1 cellular context compared by ENCODE assay signal in the genomic region with DNA sequence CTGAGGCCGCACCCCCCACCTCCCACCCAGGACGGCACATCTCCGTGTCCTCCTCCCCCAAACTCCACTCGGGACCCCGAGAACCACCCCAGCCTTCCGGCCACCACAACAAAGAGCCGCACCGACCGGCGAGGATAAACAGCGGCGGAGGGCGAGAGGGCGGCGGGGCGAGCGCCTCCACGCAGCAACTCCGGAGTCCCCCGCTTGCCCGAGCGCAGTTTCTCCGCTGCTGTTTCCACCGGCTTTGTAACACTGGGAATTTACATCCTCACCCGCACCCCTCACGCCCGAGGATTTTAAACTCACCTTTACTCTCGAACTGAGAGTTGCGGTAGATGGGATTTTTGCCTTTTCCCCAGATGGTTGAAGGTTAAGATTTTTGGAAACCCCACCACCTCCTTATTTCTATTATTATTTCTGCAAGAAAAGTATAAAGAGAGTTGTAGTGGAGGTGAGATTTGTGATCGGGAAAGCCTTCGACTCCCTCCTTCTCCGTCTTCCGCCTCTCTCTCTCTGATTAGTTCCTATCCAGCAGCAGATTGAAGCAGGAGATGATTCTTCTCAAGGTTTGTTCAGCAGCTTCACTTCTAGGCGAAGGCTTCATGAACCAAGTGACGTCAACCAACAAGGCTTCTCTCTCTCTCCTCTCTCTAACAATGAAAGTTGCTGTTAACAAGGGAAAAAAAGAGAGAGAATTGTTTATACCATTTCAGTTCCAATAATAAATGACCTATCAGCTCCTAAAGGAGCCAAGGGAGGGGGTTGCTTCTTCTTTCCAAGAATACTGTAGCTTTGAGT.
TF ChIP-seq lines count a peak whose summit lies in the region.

A gene with protein sequence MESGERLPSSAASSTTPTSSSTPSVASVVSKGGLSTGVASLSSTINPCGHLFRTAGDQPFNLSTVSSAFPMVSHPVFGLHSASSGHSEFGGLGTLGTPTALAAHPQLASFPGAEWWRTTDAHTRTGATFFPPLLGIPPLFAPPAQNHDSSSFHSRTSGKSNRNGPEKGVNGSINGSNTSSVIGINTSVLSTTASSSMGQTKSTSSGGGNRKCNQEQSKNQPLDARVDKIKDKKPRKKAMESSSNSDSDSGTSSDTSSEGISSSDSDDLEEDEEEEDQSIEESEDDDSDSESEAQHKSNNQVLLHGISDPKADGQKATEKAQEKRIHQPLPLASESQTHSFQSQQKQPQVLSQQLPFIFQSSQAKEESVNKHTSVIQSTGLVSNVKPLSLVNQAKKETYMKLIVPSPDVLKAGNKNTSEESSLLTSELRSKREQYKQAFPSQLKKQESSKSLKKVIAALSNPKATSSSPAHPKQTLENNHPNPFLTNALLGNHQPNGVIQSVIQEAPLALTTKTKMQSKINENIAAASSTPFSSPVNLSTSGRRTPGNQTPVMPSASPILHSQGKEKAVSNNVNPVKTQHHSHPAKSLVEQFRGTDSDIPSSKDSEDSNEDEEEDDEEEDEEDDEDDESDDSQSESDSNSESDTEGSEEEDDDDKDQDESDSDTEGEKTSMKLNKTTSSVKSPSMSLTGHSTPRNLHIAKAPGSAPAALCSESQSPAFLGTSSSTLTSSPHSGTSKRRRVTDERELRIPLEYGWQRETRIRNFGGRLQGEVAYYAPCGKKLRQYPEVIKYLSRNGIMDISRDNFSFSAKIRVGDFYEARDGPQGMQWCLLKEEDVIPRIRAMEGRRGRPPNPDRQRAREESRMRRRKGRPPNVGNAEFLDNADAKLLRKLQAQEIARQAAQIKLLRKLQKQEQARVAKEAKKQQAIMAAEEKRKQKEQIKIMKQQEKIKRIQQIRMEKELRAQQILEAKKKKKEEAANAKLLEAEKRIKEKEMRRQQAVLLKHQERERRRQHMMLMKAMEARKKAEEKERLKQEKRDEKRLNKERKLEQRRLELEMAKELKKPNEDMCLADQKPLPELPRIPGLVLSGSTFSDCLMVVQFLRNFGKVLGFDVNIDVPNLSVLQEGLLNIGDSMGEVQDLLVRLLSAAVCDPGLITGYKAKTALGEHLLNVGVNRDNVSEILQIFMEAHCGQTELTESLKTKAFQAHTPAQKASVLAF (N-terminal part only) (minus strand): TSS at position 613 of the 798 bp plus-strand sequence. CDS start 137,829 bp downstream, outside the sequence.

TF ChIP-seq in HepG2, 621 proteins besides CTCF, POLR2A, EP300 and RAD21 (continued from another document and continues in another):
- TF ChIP-seq SKIL (CRISPR knock-in tag; IDR thresholded peaks at IDR 0.05; ENCODE audit: borderline replicate concordance) = no peak
- TF ChIP-seq, protein P1, sequence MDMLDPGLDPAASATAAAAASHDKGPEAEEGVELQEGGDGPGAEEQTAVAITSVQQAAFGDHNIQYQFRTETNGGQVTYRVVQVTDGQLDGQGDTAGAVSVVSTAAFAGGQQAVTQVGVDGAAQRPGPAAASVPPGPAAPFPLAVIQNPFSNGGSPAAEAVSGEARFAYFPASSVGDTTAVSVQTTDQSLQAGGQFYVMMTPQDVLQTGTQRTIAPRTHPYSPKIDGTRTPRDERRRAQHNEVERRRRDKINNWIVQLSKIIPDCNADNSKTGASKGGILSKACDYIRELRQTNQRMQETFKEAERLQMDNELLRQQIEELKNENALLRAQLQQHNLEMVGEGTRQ (IDR thresholded peaks at IDR 0.05; ENCODE audit: low read depth, low read length) = no peak
- TF ChIP-seq, protein P1 (CRISPR knock-in tag; IDR thresholded peaks at IDR 0.05; ENCODE audit: borderline replicate concordance) = no peak
- TF ChIP-seq NR2F6 (IDR thresholded peaks at IDR 0.05) = peak; percentile 9; the same call in 1 of the 2 replicates
- TF ChIP-seq NR2F6 (CRISPR knock-in tag; IDR thresholded peaks at IDR 0.05) = no peak
- TF ChIP-seq ATF1 (CRISPR knock-in tag; IDR thresholded peaks at IDR 0.05) = 0 out of 2 replicates have a peak, but pooled peaks have one; percentile 27
- TF ChIP-seq, protein P2, sequence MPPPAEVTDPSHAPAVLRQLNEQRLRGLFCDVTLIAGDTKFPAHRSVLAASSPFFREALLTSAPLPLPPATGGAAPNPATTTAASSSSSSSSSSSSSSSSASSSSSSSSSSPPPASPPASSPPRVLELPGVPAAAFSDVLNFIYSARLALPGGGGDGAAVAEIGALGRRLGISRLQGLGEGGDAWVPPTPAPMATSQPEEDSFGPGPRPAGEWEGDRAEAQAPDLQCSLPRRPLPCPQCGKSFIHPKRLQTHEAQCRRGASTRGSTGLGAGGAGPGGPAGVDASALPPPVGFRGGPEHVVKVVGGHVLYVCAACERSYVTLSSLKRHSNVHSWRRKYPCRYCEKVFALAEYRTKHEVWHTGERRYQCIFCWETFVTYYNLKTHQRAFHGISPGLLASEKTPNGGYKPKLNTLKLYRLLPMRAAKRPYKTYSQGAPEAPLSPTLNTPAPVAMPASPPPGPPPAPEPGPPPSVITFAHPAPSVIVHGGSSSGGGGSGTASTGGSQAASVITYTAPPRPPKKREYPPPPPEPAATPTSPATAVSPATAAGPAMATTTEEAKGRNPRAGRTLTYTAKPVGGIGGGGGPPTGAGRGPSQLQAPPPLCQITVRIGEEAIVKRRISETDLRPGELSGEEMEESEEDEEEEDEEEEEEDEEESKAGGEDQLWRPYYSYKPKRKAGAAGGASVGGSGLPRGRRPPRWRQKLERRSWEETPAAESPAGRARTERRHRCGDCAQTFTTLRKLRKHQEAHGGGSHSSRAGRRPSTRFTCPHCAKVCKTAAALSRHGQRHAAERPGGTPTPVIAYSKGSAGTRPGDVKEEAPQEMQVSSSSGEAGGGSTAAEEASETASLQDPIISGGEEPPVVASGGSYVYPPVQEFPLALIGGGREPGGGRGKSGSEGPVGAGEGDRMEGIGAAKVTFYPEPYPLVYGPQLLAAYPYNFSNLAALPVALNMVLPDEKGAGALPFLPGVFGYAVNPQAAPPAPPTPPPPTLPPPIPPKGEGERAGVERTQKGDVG (CRISPR knock-in tag; IDR thresholded peaks at IDR 0.05; ENCODE audit: borderline replicate concordance) = 0 out of 2 replicates have a peak, but pooled peaks have one; percentile 13
- TF ChIP-seq ZBTB38 (CRISPR knock-in tag; IDR thresholded peaks at IDR 0.05) = no peak
- TF ChIP-seq, protein P3, sequence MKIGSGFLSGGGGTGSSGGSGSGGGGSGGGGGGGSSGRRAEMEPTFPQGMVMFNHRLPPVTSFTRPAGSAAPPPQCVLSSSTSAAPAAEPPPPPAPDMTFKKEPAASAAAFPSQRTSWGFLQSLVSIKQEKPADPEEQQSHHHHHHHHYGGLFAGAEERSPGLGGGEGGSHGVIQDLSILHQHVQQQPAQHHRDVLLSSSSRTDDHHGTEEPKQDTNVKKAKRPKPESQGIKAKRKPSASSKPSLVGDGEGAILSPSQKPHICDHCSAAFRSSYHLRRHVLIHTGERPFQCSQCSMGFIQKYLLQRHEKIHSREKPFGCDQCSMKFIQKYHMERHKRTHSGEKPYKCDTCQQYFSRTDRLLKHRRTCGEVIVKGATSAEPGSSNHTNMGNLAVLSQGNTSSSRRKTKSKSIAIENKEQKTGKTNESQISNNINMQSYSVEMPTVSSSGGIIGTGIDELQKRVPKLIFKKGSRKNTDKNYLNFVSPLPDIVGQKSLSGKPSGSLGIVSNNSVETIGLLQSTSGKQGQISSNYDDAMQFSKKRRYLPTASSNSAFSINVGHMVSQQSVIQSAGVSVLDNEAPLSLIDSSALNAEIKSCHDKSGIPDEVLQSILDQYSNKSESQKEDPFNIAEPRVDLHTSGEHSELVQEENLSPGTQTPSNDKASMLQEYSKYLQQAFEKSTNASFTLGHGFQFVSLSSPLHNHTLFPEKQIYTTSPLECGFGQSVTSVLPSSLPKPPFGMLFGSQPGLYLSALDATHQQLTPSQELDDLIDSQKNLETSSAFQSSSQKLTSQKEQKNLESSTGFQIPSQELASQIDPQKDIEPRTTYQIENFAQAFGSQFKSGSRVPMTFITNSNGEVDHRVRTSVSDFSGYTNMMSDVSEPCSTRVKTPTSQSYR (CRISPR knock-in tag; IDR thresholded peaks at IDR 0.05; ENCODE audit: borderline replicate concordance) = no peak
- TF ChIP-seq PAWR (CRISPR knock-in tag; IDR thresholded peaks at IDR 0.05; ENCODE audit: borderline replicate concordance) = peak; percentile 89
- no peak for TF ChIP-seq ZNF781 (CRISPR knock-in tag; IDR thresholded peaks at IDR 0.05; ENCODE audit: borderline replicate concordance, not compliant biosample characterization)
- no peak for TF ChIP-seq ZBTB7A (CRISPR knock-in tag; IDR thresholded peaks at IDR 0.05)
- TF ChIP-seq TCF7 (IDR thresholded peaks at IDR 0.05; ENCODE audit: low read depth) = peak; percentile 67; the same call in 1 of the 2 replicates
- no peak; the same call in 1 of the 2 replicates for TF ChIP-seq ZNF556 (CRISPR knock-in tag; IDR thresholded peaks at IDR 0.05; ENCODE audit: borderline replicate concordance)
- peak; percentile 8 for TF ChIP-seq XRCC5 (optimal IDR thresholded peaks at IDR 0.05; ENCODE audit: low read length)
- 0 out of 2 replicates have a peak, but pooled peaks have one; percentile 6 for TF ChIP-seq MAZ (IDR thresholded peaks at IDR 0.05; ENCODE audit: borderline replicate concordance, low read depth, low read length)
- TF ChIP-seq MAZ (CRISPR knock-in tag; IDR thresholded peaks at IDR 0.05; ENCODE audit: low read depth) = no peak
- no peak for TF ChIP-seq ZMYM2 (CRISPR knock-in tag; IDR thresholded peaks at IDR 0.05)
- peak; percentile 37; the same call in 1 of the 2 replicates for TF ChIP-seq ZFP91 (CRISPR knock-in tag; IDR thresholded peaks at IDR 0.05; ENCODE audit: borderline replicate concordance)
- no peak for TF ChIP-seq RFX5 (IDR thresholded peaks at IDR 0.05; ENCODE audit: low read depth, low read length)
- TF ChIP-seq AGO2 (optimal IDR thresholded peaks at IDR 0.05; ENCODE audit: low read depth, low read length) = peak; percentile 76
- 0 out of 2 replicates have a peak, but pooled peaks have one; percentile 38 for TF ChIP-seq CREM (IDR thresholded peaks at IDR 0.05)
- TF ChIP-seq CREM (CRISPR knock-in tag; IDR thresholded peaks at IDR 0.05) = no peak
- 0 out of 2 replicates have a peak, but pooled peaks have one; percentile 60 for TF ChIP-seq ZC3H4 (CRISPR knock-in tag; IDR thresholded peaks at IDR 0.05; ENCODE audit: borderline replicate concordance)
- no peak for TF ChIP-seq ZNF547 (CRISPR knock-in tag; IDR thresholded peaks at IDR 0.05)
- peak; percentile 78; the same call in 1 of the 2 replicates for TF ChIP-seq NPAS2 (CRISPR knock-in tag; IDR thresholded peaks at IDR 0.05; ENCODE audit: borderline replicate concordance)
- TF ChIP-seq ZNF264 (CRISPR knock-in tag; IDR thresholded peaks at IDR 0.05) = no peak
- TF ChIP-seq CREB1 (IDR thresholded peaks at IDR 0.05) = peak; percentile 49; the same call in 1 of the 2 replicates
- no peak for TF ChIP-seq CREB1 (CRISPR knock-in tag; IDR thresholded peaks at IDR 0.05)
- peak; percentile 31; the same call in 1 of the 2 replicates for TF ChIP-seq TBX2 (CRISPR knock-in tag; IDR thresholded peaks at IDR 0.05; ENCODE audit: borderline replicate concordance)
- no peak for TF ChIP-seq CENPX (CRISPR knock-in tag; IDR thresholded peaks at IDR 0.05)
- TF ChIP-seq, protein P4, sequence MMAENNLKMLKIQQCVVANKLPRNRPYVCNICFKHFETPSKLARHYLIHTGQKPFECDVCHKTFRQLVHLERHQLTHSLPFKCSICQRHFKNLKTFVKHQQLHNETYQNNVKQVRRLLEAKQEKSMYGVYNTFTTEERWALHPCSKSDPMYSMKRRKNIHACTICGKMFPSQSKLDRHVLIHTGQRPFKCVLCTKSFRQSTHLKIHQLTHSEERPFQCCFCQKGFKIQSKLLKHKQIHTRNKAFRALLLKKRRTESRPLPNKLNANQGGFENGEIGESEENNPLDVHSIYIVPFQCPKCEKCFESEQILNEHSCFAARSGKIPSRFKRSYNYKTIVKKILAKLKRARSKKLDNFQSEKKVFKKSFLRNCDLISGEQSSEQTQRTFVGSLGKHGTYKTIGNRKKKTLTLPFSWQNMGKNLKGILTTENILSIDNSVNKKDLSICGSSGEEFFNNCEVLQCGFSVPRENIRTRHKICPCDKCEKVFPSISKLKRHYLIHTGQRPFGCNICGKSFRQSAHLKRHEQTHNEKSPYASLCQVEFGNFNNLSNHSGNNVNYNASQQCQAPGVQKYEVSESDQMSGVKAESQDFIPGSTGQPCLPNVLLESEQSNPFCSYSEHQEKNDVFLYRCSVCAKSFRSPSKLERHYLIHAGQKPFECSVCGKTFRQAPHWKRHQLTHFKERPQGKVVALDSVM (CRISPR knock-in tag; IDR thresholded peaks at IDR 0.05) = no peak
- TF ChIP-seq ZNF850 (CRISPR knock-in tag; conservative IDR thresholded peaks at IDR 0.05) = no peak
